Comparison of ENCODE assay signal across 17 cellular contexts in the genomic region with DNA sequence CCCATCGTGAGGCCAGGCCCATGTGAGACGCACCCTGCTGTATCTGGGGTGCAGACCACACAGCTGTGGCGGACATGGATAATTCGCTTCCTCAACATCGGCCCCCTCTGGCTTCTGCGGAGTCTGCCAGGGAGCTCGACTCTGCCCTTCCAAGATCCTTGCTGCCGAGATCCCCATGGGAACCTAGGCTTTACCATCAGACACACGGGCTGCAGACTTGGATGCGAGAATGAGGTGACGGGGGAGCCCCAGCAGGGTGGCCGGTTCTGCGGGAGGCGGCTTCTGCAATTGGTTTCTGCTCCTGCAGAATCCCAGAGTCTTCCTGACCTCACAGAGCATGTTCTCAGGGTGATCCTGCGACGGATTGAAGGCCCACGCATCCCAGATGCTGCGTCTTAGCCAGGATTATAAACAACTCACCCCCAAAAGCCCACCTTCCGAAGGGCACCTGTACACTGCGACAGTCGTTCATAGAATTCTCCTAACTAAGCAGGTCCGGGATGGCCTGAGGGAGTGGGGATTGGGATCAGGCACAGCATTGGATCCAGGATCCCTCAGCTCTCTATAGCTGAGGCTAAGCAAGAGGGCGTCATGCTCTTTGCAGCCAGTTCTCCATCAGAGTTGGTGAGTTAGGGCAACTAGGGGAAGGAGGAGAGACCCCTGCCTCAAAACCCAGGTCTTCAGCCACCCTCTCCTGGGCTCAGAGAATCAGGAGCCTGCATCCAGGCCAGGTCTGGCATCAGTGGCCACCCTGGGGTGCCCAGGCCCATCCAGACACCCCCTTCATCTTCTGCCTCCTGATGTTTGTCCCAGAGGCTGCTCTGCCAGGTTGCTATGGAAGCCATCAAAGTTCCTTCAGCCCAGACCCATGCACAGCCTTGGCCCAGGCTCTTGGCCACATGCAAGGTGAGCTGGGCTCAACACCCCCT.
DNase-seq lines count a peak whose midpoint lies in the region; ATAC-seq, FAIRE-seq and TF ChIP-seq lines count a peak whose summit lies in the region.
"Had no signal": no experiment of that assay in that cellular context is flagged by ENCODE, and none has a peak within 500 bp of the region (broad histone marks: within the 10 kb centered on the region; RNA-seq: fewer than 3 reads in every experiment).

No MANE protein-coding gene starts in this region.

- H3K27ac Mint-ChIP-seq in type B pancreatic cell: no peak overlapping the region

- TF ChIP-seq CTCF in type B pancreatic cell (conservative IDR thresholded peaks at IDR 0.05): no peak
- TF ChIP-seq CTCF in pancreas (IDR thresholded peaks at IDR 0.05): no peak

- intact Hi-C loops in pancreas (cut with DNase I): no loop called here

- DNase-seq in H7: peak; percentile 8
- peak; percentile 32 for DNase-seq in ecto neural progenitor cell (ENCODE audit: low spot score)
- peak; percentile 5 for DNase-seq in mucosa of gallbladder (ENCODE audit: low spot score)
- DNase-seq in type B pancreatic cell (ENCODE audit: extremely low spot score, unreplicated experiment): peak; percentile 58
- DNase-seq in NCI-H2196 treated with DMSO at 0.1 percent for 48 hours (lab: John Stamatoyannopoulos, UW; ENCODE audit: unreplicated experiment): no peak
- no peak for DNase-seq in SW480 (ENCODE audit: low spot score)
- DNase-seq in pancreas: no peak
- DNase-seq: BE2C, HCEC 1CT, KG1, NCI-H1092 treated with DMSO at 0.1 percent for 48 hours, NCI-H1436 treated with DMSO at 0.1 percent for 48 hours, NCI-H1930, NCI-H226, NCI-H510A treated with DMSO at 0.1 percent for 48 hours, NCI-H748 treated with DMSO at 0.1 percent for 48 hours, SIG-M5 had no signal

- no peak overlapping the region for H3K4me3 Mint-ChIP-seq in type B pancreatic cell

- H3K36me3 ChIP-seq in H7 (replicated peaks; ENCODE audit: control insufficient read depth, insufficient read depth, low read length): no peaks in the 10 kb centered on the region
- H3K36me3 ChIP-seq in pancreas: no peaks in the 10 kb centered on the region
- H3K36me3 ChIP-seq: BE2C had no signal

- no peaks in the 10 kb centered on the region for H3K27me3 ChIP-seq in H7 (ENCODE audit: control insufficient read depth, insufficient read depth, low read length)
- peaks cover 0 to 4% (median 0%) of the 10 kb centered on the region in 4 donors for H3K27me3 ChIP-seq in pancreas
- H3K27me3 ChIP-seq: BE2C had no signal

- no peak for FAIRE-seq in pancreas (lab: Jason Lieb, UNC)

- no peak overlapping the region for H3K27ac ChIP-seq in pancreas

- ATAC-seq in pancreas: no peak

- no peaks in the 10 kb centered on the region for H3K36me3 Mint-ChIP-seq in type B pancreatic cell

- no peaks in the 10 kb centered on the region for H3K4me1 ChIP-seq in pancreas
- H3K4me1 ChIP-seq: BE2C had no signal

- H3K4me3 ChIP-seq in H7 (ENCODE audit: insufficient read depth, low read depth, low read length) (no peak overlapping the region), pancreas (no peak overlapping the region)

- H3K9me3 ChIP-seq in pancreas: no peaks in the 10 kb centered on the region
- H3K9me3 ChIP-seq: BE2C had no signal

- no peaks in the 10 kb centered on the region for H3K4me1 Mint-ChIP-seq in type B pancreatic cell (ENCODE audit: unreplicated experiment)

- H3K27me3 Mint-ChIP-seq in type B pancreatic cell: peaks cover 3% of the 10 kb centered on the region

- no peaks in the 10 kb centered on the region for H3K9me3 Mint-ChIP-seq in type B pancreatic cell

- 70 to 77% methylated on average over 23 of the region's 23 CpGs for WGBS in pancreas, 2 donors

Comparison
In these comparisons a context has a peak if more than half of its experiments do, and no peak if none do; other contexts are left out.
1. DNase-seq: peak in H7 (single experiment), ecto neural progenitor cell (single experiment), mucosa of gallbladder (single experiment) and type B pancreatic cell (single experiment); none in NCI-H2196 treated with DMSO at 0.1 percent for 48 hours (single experiment), SW480 (single experiment) and pancreas (0 of 6).